ENCODE assay signal across 8 cellular contexts in the genomic region with DNA sequence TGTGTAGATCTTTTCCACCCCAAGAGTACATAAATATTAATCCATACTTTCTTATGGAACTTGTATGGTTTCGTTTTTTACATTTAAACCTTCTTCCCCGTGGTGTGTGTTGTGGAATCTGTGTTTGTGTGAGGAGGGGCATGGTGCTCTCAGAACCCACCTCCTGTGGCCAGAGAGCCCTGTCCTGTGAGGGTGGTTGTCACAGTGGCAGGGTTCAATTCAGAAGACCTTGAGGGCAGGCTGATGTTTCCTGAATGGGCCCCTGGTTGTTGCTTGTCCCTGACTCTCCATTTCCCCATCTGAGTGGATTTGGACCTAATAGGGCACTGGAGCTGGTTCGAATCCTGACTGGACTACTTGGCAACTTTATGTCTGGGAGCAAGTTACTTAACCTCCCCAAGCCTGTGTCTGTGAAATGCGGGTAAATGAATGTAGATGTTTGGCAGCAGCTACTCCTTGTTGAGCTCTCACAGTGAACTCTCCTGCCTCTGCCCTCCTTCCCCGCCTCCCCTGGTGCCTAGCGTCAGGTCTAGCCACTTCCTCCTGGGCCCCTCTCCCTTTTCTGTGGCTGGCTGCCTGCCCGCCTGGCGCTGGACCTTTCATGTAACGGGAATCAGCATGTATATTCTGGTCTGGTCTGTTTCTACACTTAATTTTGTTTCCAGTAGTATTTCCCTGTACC. TPM values are rescaled to one million over a fixed set of nuclear protein-coding genes. Genes with fewer than 3 reads are reported as not detected.
A peak's percentile ranks its signal among the peaks of the same experiment; 100 is the strongest.
DNase-seq lines count a peak whose midpoint lies in the region; ATAC-seq and TF ChIP-seq lines count a peak whose summit lies in the region.

No MANE protein-coding gene starts in this region.

- H3K9me3 Mint-ChIP-seq in activated naive CD4-positive, alpha-beta T cell treated with anti-CD3 and anti-CD28 coated beads, Interleukin-2, amount 10 ng/mL, durations not matched to agents 7 days and 5 days, result no peaks in the 10 kb centered on the region

- H3K4me3 Mint-ChIP-seq in activated naive CD4-positive, alpha-beta T cell treated with anti-CD3 and anti-CD28 coated beads, Interleukin-2, amount 10 ng/mL, durations not matched to agents 7 days and 5 days, result peak overlapping the region; percentile 87

- H3K4me1 ChIP-seq in cardiac muscle cell (ENCODE audit: low read depth), result peaks cover 43% of the 10 kb centered on the region

- H3K27me3 Mint-ChIP-seq in activated naive CD4-positive, alpha-beta T cell treated with anti-CD3 and anti-CD28 coated beads, Interleukin-2, amount 10 ng/mL, durations not matched to agents 7 days and 5 days, result peaks cover 5% of the 10 kb centered on the region

- H3K4me3 ChIP-seq in cardiac muscle cell, result no peak overlapping the region

- peak; percentile 43 for DNase-seq in NCI-H1694 treated with DMSO at 0.1 percent for 48 hours (lab: John Stamatoyannopoulos, UW)
- DNase-seq in NCI-H1694 (lab: John Stamatoyannopoulos, UW), result no peak
- DNase-seq in NCI-H2227 (lab: John Stamatoyannopoulos, UW; ENCODE audit: unreplicated experiment), result peak; percentile 57
- peak; percentile 68 for DNase-seq in activated naive CD4-positive, alpha-beta T cell treated with anti-CD3 and anti-CD28 coated beads, Interleukin-2, amount 10 ng/mL, durations not matched to agents 7 days and 5 days
- DNase-seq in cardiac muscle cell (ENCODE audit: low read depth in 1 of 2, low spot score in 1 of 2), result peak in 1 of 2 donors; percentile 91
- DNase-seq in sciatic nerve (ENCODE audit: low spot score), result peak; percentile 83
- DNase-seq in OCI-M2 (lab: John Stamatoyannopoulos, UW; ENCODE audit: unreplicated experiment), result no peak

- intact Hi-C loops in sciatic nerve (cut with DNase I), result no loop called here

- CTCF ChIA-PET in activated naive CD4-positive, alpha-beta T cell treated with anti-CD3 and anti-CD28 coated beads, Interleukin-2, amount 10 ng/mL, durations not matched to agents 7 days and 5 days (lab: Charles Lee), result interaction anchor here (0.8 to 1.3 kb wide), 7 partner anchors 10 to 79 kb away, joined by 3 to 6 read pairs (median 3); no protein-coding TSS in a partner anchor

- H3K36me3 ChIP-seq in cardiac muscle cell, result peaks cover 2% of the 10 kb centered on the region

- no peaks in the 10 kb centered on the region for H3K27me3 ChIP-seq in cardiac muscle cell

- peaks cover 76% of the 10 kb centered on the region for H3K36me3 Mint-ChIP-seq in activated naive CD4-positive, alpha-beta T cell treated with anti-CD3 and anti-CD28 coated beads, Interleukin-2, amount 10 ng/mL, durations not matched to agents 7 days and 5 days

- peak overlapping the region; percentile 14 for H3K27ac ChIP-seq in cardiac muscle cell

- H3K27ac Mint-ChIP-seq in activated naive CD4-positive, alpha-beta T cell treated with anti-CD3 and anti-CD28 coated beads, Interleukin-2, amount 10 ng/mL, durations not matched to agents 7 days and 5 days, result peak overlapping the region; percentile 97

- H3K4me1 Mint-ChIP-seq in activated naive CD4-positive, alpha-beta T cell treated with anti-CD3 and anti-CD28 coated beads, Interleukin-2, amount 10 ng/mL, durations not matched to agents 7 days and 5 days, result peaks cover 81% of the 10 kb centered on the region

- no peaks in the 10 kb centered on the region for H3K9me3 ChIP-seq in cardiac muscle cell (ENCODE audit: low read depth)

- ATAC-seq in sciatic nerve (peak; percentile 22), HG02970 (IDR thresholded peaks at IDR 0.05; ENCODE audit: low FRiP score, unreplicated experiment) (no peak)

- TF ChIP-seq CTCF in cardiac muscle cell (IDR thresholded peaks at IDR 0.05; ENCODE audit: low read depth, low read length), result no peak

RNA-seq across cellular contexts. Expression of gene NEAT1, which starts 7.3 kb away (rescaled TPM):
- total RNA-seq in cardiac muscle cell (3.4 and 11.3 TPM in 2 replicates), sciatic nerve (1,255 TPM)
- polyA plus RNA-seq in cardiac muscle cell, result 4.2 and 5.6 TPM in 2 replicates

RNA-seq across cellular contexts. Expression of gene FRMD8, which starts 43.4 kb away (rescaled TPM):
- total RNA-seq in cardiac muscle cell (36.3 and 64.6 TPM in 2 replicates), sciatic nerve (65.9 TPM)
- polyA plus RNA-seq in cardiac muscle cell, result 26.8 and 32.6 TPM in 2 replicates

RNA-seq across cellular contexts. Expression of gene SLC25A45, which starts 47.4 kb away (rescaled TPM):
- total RNA-seq in cardiac muscle cell (3.0 and 4.8 TPM in 2 replicates), sciatic nerve (12.0 TPM)
- polyA plus RNA-seq in cardiac muscle cell, result 4.5 and 10.5 TPM in 2 replicates

Comparison
In these comparisons a context has a peak if more than half of its experiments do, and no peak if none do; other contexts are left out.
1. DNase-seq: peak in NCI-H1694 treated with DMSO at 0.1 percent for 48 hours (single experiment), NCI-H2227 (single experiment), activated naive CD4-positive, alpha-beta T cell treated with anti-CD3 and anti-CD28 coated beads, Interleukin-2, amount 10 ng/mL, durations not matched to agents 7 days and 5 days (single experiment) and sciatic nerve (single experiment); none in NCI-H1694 (single experiment) and OCI-M2 (single experiment).
2. RNA of gene NEAT1, which starts 7.3 kb away (total RNA-seq): 1,255 TPM in sciatic nerve (single experiment); 3.4 to 11.3 TPM in cardiac muscle cell; every median in the first group is over 100 times any median in the second.